ENCODE assay signal across 10 cellular contexts in the genomic region with DNA sequence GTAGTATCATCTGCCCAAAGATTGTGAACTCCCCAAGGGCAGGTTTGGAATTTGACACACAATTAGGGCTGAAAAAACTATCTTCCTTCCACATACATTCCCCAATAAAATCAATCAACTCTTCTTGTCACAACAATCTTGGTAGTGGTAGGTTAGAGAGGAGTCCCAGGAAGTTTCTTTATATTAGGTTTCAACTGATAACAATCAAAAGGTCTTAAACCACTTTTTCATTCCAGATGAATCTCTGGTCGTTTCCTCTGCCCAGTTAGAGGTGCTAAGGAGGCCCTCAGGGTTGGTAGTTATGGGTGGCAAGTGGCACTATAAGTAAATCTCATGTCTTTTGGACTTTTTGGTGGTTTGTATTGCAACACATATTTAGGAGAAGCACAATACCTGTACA. TPM values are rescaled to one million over a fixed set of nuclear protein-coding genes. Genes with fewer than 3 reads are reported as not detected.
DNase-seq lines count a peak whose midpoint lies in the region; ATAC-seq and TF ChIP-seq lines count a peak whose summit lies in the region.
"Had no signal": no experiment of that assay in that cellular context is flagged by ENCODE, and none has a peak within 500 bp of the region (broad histone marks: within the 10 kb centered on the region; RNA-seq: fewer than 3 reads in every experiment).

No MANE protein-coding gene starts in this region.

- ATAC-seq in GM18505 (IDR thresholded peaks at IDR 0.05; ENCODE audit: unreplicated experiment), result no peak

- H3K27me3 Mint-ChIP-seq in IgD-negative memory B cell (no peaks in the 10 kb centered on the region), brain (peaks cover 23% of the 10 kb centered on the region), nephron progenitor cell (ENCODE audit: low read depth, poor library complexity) (peaks cover 17% of the 10 kb centered on the region)

- peak overlapping the region; percentile 87 to 98 (median 97) for H3K4me2 ChIP-seq in BLaER1 treated with 17β-estradiol and CSF1 and Interleukin-3, amounts not matched to agents 10 nM and 100 nM

- H3K27ac Mint-ChIP-seq in IgD-negative memory B cell (peak overlapping the region in 2 of 3 donors; percentile 99 to 100), brain (peak overlapping the region in 4 of 5 experiments; percentile 2 to 98 (median 93)), nephron progenitor cell (no peak overlapping the region)

- H3K4me3 ChIP-seq in BLaER1 treated with 17β-estradiol and CSF1 and Interleukin-3, amounts not matched to agents 10 nM and 100 nM, result peak overlapping the region in 6 of 10 experiments; percentile 82 to 98 (median 91); a peak in 5 of 20 replicates

- H3K36me3 ChIP-seq in BLaER1 treated with 17β-estradiol and CSF1 and Interleukin-3, amounts not matched to agents 10 nM and 100 nM, result peaks cover 19 to 20% (median 19%) of the 10 kb centered on the region in 11 experiments

- peaks cover 19 to 30% (median 26%) of the 10 kb centered on the region in 11 experiments for H4K20me1 ChIP-seq in BLaER1 treated with 17β-estradiol and CSF1 and Interleukin-3, amounts not matched to agents 10 nM and 100 nM

- H3K9me3 Mint-ChIP-seq in IgD-negative memory B cell (peaks cover 0 to 2% (median 0%) of the 10 kb centered on the region in 3 donors), brain (peaks cover 0 to 6% (median 3%) of the 10 kb centered on the region in 5 experiments), nephron progenitor cell (no peaks in the 10 kb centered on the region)

- H3K9ac ChIP-seq in BLaER1 treated with 17β-estradiol and CSF1 and Interleukin-3, amounts not matched to agents 10 nM and 100 nM, result peak overlapping the region in 7 of 11 experiments; percentile 94 to 99 (median 98); a peak in 8 of 22 replicates
- H3K9ac ChIP-seq: parathyroid adenoma had no signal

- H3K4me1 Mint-ChIP-seq in IgD-negative memory B cell (peaks cover 17 to 34% (median 25%) of the 10 kb centered on the region in 3 donors), brain (peaks cover 33% of the 10 kb centered on the region), nephron progenitor cell (peaks cover 40% of the 10 kb centered on the region)

- DNase-seq in nephron progenitor cell (no peak), NCI-H2029 treated with DMSO at 0.1 percent for 48 hours (lab: John Stamatoyannopoulos, UW) (no peak), 8988T (no peak), GM10266 (ENCODE audit: extremely low spot score) (no peak)
- DNase-seq: NCI-H1417 treated with DMSO at 0.1 percent for 48 hours had no signal

- H3K27ac ChIP-seq in BLaER1 treated with 17β-estradiol and CSF1 and Interleukin-3, amounts not matched to agents 10 nM and 100 nM, result peak overlapping the region in 7 of 11 experiments; percentile 96 to 98 (median 98); a peak in 10 of 22 replicates

- no peak for TF ChIP-seq POLR2A in GM18505 (IDR thresholded peaks at IDR 0.05; ENCODE audit: borderline replicate concordance, extremely low read depth, insufficient read depth, insufficient read length)

- TF ChIP-seq CTCF in brain (conservative IDR thresholded peaks at IDR 0.05), result no peak
- no peak for TF ChIP-seq CTCF in nephron progenitor cell (IDR thresholded peaks at IDR 0.05)
- no peak for TF ChIP-seq CTCF in GM10266 (IDR thresholded peaks at IDR 0.05; ENCODE audit: control insufficient read depth, insufficient read depth, low read depth, missing control alignments)

- no peaks in the 10 kb centered on the region for H3K9me3 ChIP-seq in BLaER1 treated with 17β-estradiol and CSF1 and Interleukin-3, amounts not matched to agents 10 nM and 100 nM (replicated peaks in 1 of 11)

- peak overlapping the region; percentile 93 to 100 (median 100) for H3K4me3 Mint-ChIP-seq in IgD-negative memory B cell
- H3K4me3 Mint-ChIP-seq in brain, result peak overlapping the region; percentile 90 to 100 (median 98)
- peak overlapping the region; percentile 99 for H3K4me3 Mint-ChIP-seq in nephron progenitor cell

- H3K27me3 ChIP-seq in BLaER1 treated with 17β-estradiol and CSF1 and Interleukin-3, amounts not matched to agents 10 nM and 100 nM, result no peaks in the 10 kb centered on the region

- H3K36me3 Mint-ChIP-seq in IgD-negative memory B cell (peaks cover 3% of the 10 kb centered on the region), brain (peaks cover 20% of the 10 kb centered on the region), nephron progenitor cell (ENCODE audit: low read depth) (peaks cover 21% of the 10 kb centered on the region)

- H3K4me1 ChIP-seq in BLaER1 treated with 17β-estradiol and CSF1 and Interleukin-3, amounts not matched to agents 10 nM and 100 nM, result peaks cover 26 to 35% (median 28%) of the 10 kb centered on the region in 10 experiments

RNA-seq across cellular contexts. Expression of a gene that starts 1.7 kb away (rescaled TPM):
- polyA plus RNA-seq in IgD-negative memory B cell, result 51.1 TPM
- 36.1 TPM for polyA plus RNA-seq in brain (ENCODE audit: insufficient read depth, low read depth, low replicate concordance)
